Comparison of ENCODE assay signal across 15 cellular contexts in the genomic region with DNA sequence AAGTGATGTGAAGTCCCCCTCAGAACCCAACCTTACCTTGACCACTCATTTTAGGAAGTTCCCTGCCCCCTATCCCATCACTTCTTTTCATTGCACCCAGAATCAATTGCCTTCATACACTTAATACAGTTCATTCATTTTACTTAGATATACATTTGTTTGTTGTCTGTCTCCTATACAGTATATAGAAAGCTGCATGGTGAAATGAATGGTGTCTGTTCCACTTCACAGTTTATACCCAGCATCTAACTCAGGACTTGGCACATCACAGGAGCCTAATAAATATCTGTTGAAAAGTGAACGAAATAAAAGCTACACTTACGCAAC. TPM values are rescaled to one million over a fixed set of nuclear protein-coding genes. Genes with fewer than 3 reads are reported as not detected.
DNase-seq lines count a peak whose midpoint lies in the region; ATAC-seq and TF ChIP-seq lines count a peak whose summit lies in the region.
"Had no signal": no experiment of that assay in that cellular context is flagged by ENCODE, and none has a peak within 500 bp of the region (broad histone marks: within the 10 kb centered on the region; RNA-seq: fewer than 3 reads in every experiment).

No MANE protein-coding gene starts in this region.

- peaks cover 18% of the 10 kb centered on the region for H3K27me3 Mint-ChIP-seq in stimulated activated naive CD8-positive, alpha-beta T cell treated with anti-CD3 and anti-CD28 coated beads, Interleukin-15, amount 100 ng/mL, for 72 hours
- peaks cover 3% of the 10 kb centered on the region for H3K27me3 Mint-ChIP-seq in chondrocyte (ENCODE audit: low read depth)

- peak overlapping the region; percentile 87 for H3K27ac ChIP-seq in rectal smooth muscle tissue (ENCODE audit: low read depth, low read length)

- no peak for TF ChIP-seq CTCF in chondrocyte (IDR thresholded peaks at IDR 0.05)
- TF ChIP-seq CTCF in GM20000 (IDR thresholded peaks at IDR 0.05; ENCODE audit: extremely low read depth, missing control alignments) = no peak

- H3K9ac ChIP-seq in rectal smooth muscle tissue (ENCODE audit: low read length) = no peak overlapping the region

- H3K4me3 ChIP-seq in rectal smooth muscle tissue (ENCODE audit: low read length) = no peak overlapping the region
- H3K4me3 ChIP-seq: pancreas had no signal

- H3K4me1 ChIP-seq in rectal smooth muscle tissue (ENCODE audit: control insufficient read depth, insufficient read depth, low read length) = peaks cover 35% of the 10 kb centered on the region

- DNase-seq in stimulated activated naive CD8-positive, alpha-beta T cell treated with anti-CD3 and anti-CD28 coated beads, Interleukin-15, amount 100 ng/mL, for 72 hours = no peak
- DNase-seq in stimulated activated naive CD8-positive, alpha-beta T cell treated with anti-CD3 and anti-CD28 coated beads, Interleukin-15, Interleukin-2, amounts not matched to agents 100 U/mL and 50 U/mL, for 24 hours = no peak
- DNase-seq in chondrocyte (ENCODE audit: low spot score) (no peak), NCI-H446 treated with DMSO at 0.1 percent for 48 hours (lab: John Stamatoyannopoulos, UW) (no peak), GM20000 (ENCODE audit: low spot score) (no peak), hypothalamus (lab: John Stamatoyannopoulos, UW) (no peak)
- DNase-seq: activated CD8-positive, alpha-beta memory T cell treated with anti-CD3 and anti-CD28 coated beads, Interleukin-2, amount 50 U/mL, for 4 hours; activated gamma-delta T cell treated with Interleukin-2 at 50 U/mL for 16 hours; CD4-positive, alpha-beta memory T cell; DMS79; NCI-H69; stimulated activated CD4-positive, alpha-beta T cell treated with anti-CD3 and anti-CD28 coated beads, Interleukin-12 subunit alpha, Interleukin-12 subunit beta, amount 100 ng/mL, for 4 hours had no signal

- no peaks in the 10 kb centered on the region for H3K27me3 ChIP-seq in rectal smooth muscle tissue (ENCODE audit: control insufficient read depth, insufficient read depth, low read length)
- H3K27me3 ChIP-seq: pancreas had no signal

- ATAC-seq in stimulated activated naive CD8-positive, alpha-beta T cell treated with anti-CD3 and anti-CD28 coated beads, Interleukin-15, amount 100 ng/mL, for 72 hours = no peak
- ATAC-seq in stimulated activated naive CD8-positive, alpha-beta T cell treated with anti-CD3 and anti-CD28 coated beads, Interleukin-15, Interleukin-2, amounts not matched to agents 100 U/mL and 50 U/mL, for 24 hours = no peak
- ATAC-seq in esophagus mucosa = no peak

- peak overlapping the region in 1 of 2 donors; percentile 46 for H3K27ac Mint-ChIP-seq in stimulated activated naive CD8-positive, alpha-beta T cell treated with anti-CD3 and anti-CD28 coated beads, Interleukin-15, amount 100 ng/mL, for 72 hours
- peak overlapping the region; percentile 30 for H3K27ac Mint-ChIP-seq in chondrocyte (ENCODE audit: unreplicated experiment)
- H3K27ac Mint-ChIP-seq: CD4-positive, alpha-beta memory T cell had no signal

- no peaks in the 10 kb centered on the region for H3K9me3 Mint-ChIP-seq in stimulated activated naive CD8-positive, alpha-beta T cell treated with anti-CD3 and anti-CD28 coated beads, Interleukin-15, amount 100 ng/mL, for 72 hours
- no peaks in the 10 kb centered on the region for H3K9me3 Mint-ChIP-seq in chondrocyte (ENCODE audit: low read depth)
- H3K9me3 Mint-ChIP-seq: CD4-positive, alpha-beta memory T cell had no signal

- H3K4me1 Mint-ChIP-seq in stimulated activated naive CD8-positive, alpha-beta T cell treated with anti-CD3 and anti-CD28 coated beads, Interleukin-15, amount 100 ng/mL, for 72 hours = peaks cover 23% of the 10 kb centered on the region
- H3K4me1 Mint-ChIP-seq in chondrocyte (ENCODE audit: low read depth) = peaks cover 37% of the 10 kb centered on the region
- H3K4me1 Mint-ChIP-seq: CD4-positive, alpha-beta memory T cell had no signal

- peak overlapping the region; percentile 26 to 54 for H3K4me3 Mint-ChIP-seq in stimulated activated naive CD8-positive, alpha-beta T cell treated with anti-CD3 and anti-CD28 coated beads, Interleukin-15, amount 100 ng/mL, for 72 hours
- H3K4me3 Mint-ChIP-seq in chondrocyte (ENCODE audit: unreplicated experiment) = no peak overlapping the region
- H3K4me3 Mint-ChIP-seq: CD4-positive, alpha-beta memory T cell had no signal

- no peaks in the 10 kb centered on the region for H3K36me3 ChIP-seq in rectal smooth muscle tissue (ENCODE audit: control insufficient read depth, insufficient read depth, low read length)
- H3K36me3 ChIP-seq: pancreas had no signal

- H3K36me3 Mint-ChIP-seq in chondrocyte (ENCODE audit: low read depth) = no peaks in the 10 kb centered on the region
- H3K36me3 Mint-ChIP-seq: CD4-positive, alpha-beta memory T cell had no signal

RNA-seq across cellular contexts. Expression of a gene that starts 38.3 kb away (rescaled TPM):
- total RNA-seq in chondrocyte = 82.7 to 104 TPM (median 94.5 TPM) in 3 replicates
- total RNA-seq in esophagus mucosa = 8.7 TPM

RNA-seq across cellular contexts. Expression of a gene that starts 39.3 kb away (rescaled TPM):
- 20.6 to 25.3 TPM (median 24.7 TPM) in 3 replicates for total RNA-seq in chondrocyte
- 9.3 TPM for total RNA-seq in esophagus mucosa
